Comparison of ENCODE assay signal across 3 cellular contexts in genomic region chr10:18540195-18540594, GRCh38.
TF ChIP-seq lines count a peak whose summit lies in the region.

No MANE protein-coding gene starts in this region.

TF ChIP-seq in A549, 52 proteins besides CTCF, POLR2A, EP300 and RAD21:
- no peak for TF ChIP-seq ELK1 (IDR thresholded peaks at IDR 0.05; ENCODE audit: low read depth, low read length)
- TF ChIP-seq KDM1A (IDR thresholded peaks at IDR 0.05; ENCODE audit: low read depth) = no peak
- TF ChIP-seq USF2 (IDR thresholded peaks at IDR 0.05) = no peak
- TF ChIP-seq MAFK (IDR thresholded peaks at IDR 0.05; ENCODE audit: partially characterized antibody) = peak; percentile 82

TF ChIP-seq in IMR-90, 13 proteins besides CTCF, POLR2A, EP300 and RAD21:
- TF ChIP-seq MAFK (IDR thresholded peaks at IDR 0.05; ENCODE audit: low read depth, low read length) (peak; percentile 95), CHD1 (IDR thresholded peaks at IDR 0.05; ENCODE audit: low read depth, low read length) (no peak)

TF ChIP-seq in H1, 55 proteins besides CTCF, POLR2A, EP300 and RAD21:
- TF ChIP-seq CTBP2 (IDR thresholded peaks at IDR 0.05; ENCODE audit: borderline replicate concordance, insufficient read depth, insufficient read length, low read length) (no peak), MAFK (IDR thresholded peaks at IDR 0.05; ENCODE audit: low read depth, low read length) (peak; percentile 81), CBX8 (IDR thresholded peaks at IDR 0.05; ENCODE audit: borderline replicate concordance, low read depth, low read length) (no peak), SP4 (IDR thresholded peaks at IDR 0.05; ENCODE audit: low read length) (no peak)
TF ChIP-seq in H1: peak in this region for 1.
